ENCODE assay signal across 11 cellular contexts in genomic region chr12:93167331-93167730, GRCh38.
DNase-seq lines count a peak whose midpoint lies in the region; ATAC-seq and TF ChIP-seq lines count a peak whose summit lies in the region.
"Had no signal": no experiment of that assay in that cellular context is flagged by ENCODE, and none has a peak within 500 bp of the region (broad histone marks: within the 10 kb centered on the region; RNA-seq: fewer than 3 reads in every experiment).

No MANE protein-coding gene starts in this region.

- H3K36me3 Mint-ChIP-seq in activated naive CD8-positive, alpha-beta T cell treated with anti-CD3 and anti-CD28 coated beads, Interleukin-2, amount 50 U/mL, for 24 hours (ENCODE audit: low read depth), result no peaks in the 10 kb centered on the region
- no peaks in the 10 kb centered on the region for H3K36me3 Mint-ChIP-seq in activated naive CD8-positive, alpha-beta T cell treated with anti-CD3 and anti-CD28 coated beads for 36 hours
- H3K36me3 Mint-ChIP-seq in brain, result no peaks in the 10 kb centered on the region
- no peaks in the 10 kb centered on the region for H3K36me3 Mint-ChIP-seq in type B pancreatic cell
- H3K36me3 Mint-ChIP-seq in HFFc6 (ENCODE audit: low read depth), result no peaks in the 10 kb centered on the region

- H3K27ac Mint-ChIP-seq in activated naive CD8-positive, alpha-beta T cell treated with anti-CD3 and anti-CD28 coated beads, Interleukin-2, amount 50 U/mL, for 24 hours, result no peak overlapping the region
- H3K27ac Mint-ChIP-seq in activated naive CD8-positive, alpha-beta T cell treated with anti-CD3 and anti-CD28 coated beads for 36 hours, result no peak overlapping the region
- H3K27ac Mint-ChIP-seq in brain (peak overlapping the region in 3 of 5 experiments; percentile 46 to 83 (median 53)), type B pancreatic cell (no peak overlapping the region), HFFc6 (no peak overlapping the region)
- H3K27ac Mint-ChIP-seq: T-helper 1 cell treated with Interleukin-12 subunit alpha and Interleukin-12 subunit beta and Interleukin-4 antibody, amounts not matched to agents 30 μg/mL and 1 μg/mL, for 36 hours had no signal

- no peak for TF ChIP-seq CTCF in brain (conservative IDR thresholded peaks at IDR 0.05)
- TF ChIP-seq CTCF in type B pancreatic cell (conservative IDR thresholded peaks at IDR 0.05), result no peak
- no peak for TF ChIP-seq CTCF in HFFc6 (IDR thresholded peaks at IDR 0.05)

- H3K4me3 Mint-ChIP-seq in activated naive CD8-positive, alpha-beta T cell treated with anti-CD3 and anti-CD28 coated beads, Interleukin-2, amount 50 U/mL, for 24 hours, result peak overlapping the region; percentile 74
- no peak overlapping the region for H3K4me3 Mint-ChIP-seq in activated naive CD8-positive, alpha-beta T cell treated with anti-CD3 and anti-CD28 coated beads for 36 hours
- H3K4me3 Mint-ChIP-seq in brain (peak overlapping the region in 3 of 5 experiments; percentile 75 to 81 (median 76)), type B pancreatic cell (peak overlapping the region; percentile 81), HFFc6 (no peak overlapping the region)
- H3K4me3 Mint-ChIP-seq: T-helper 1 cell treated with Interleukin-12 subunit alpha and Interleukin-12 subunit beta and Interleukin-4 antibody, amounts not matched to agents 30 μg/mL and 1 μg/mL, for 36 hours had no signal

- ATAC-seq in activated naive CD8-positive, alpha-beta T cell treated with anti-CD3 and anti-CD28 coated beads, Interleukin-2, amount 50 U/mL, for 24 hours, result no peak
- ATAC-seq in HG03045 (IDR thresholded peaks at IDR 0.05; ENCODE audit: unreplicated experiment), result peak; percentile 5
- no peak for ATAC-seq in HG03039 (IDR thresholded peaks at IDR 0.05; ENCODE audit: unreplicated experiment)

- peaks cover 7% of the 10 kb centered on the region for H3K27me3 Mint-ChIP-seq in activated naive CD8-positive, alpha-beta T cell treated with anti-CD3 and anti-CD28 coated beads, Interleukin-2, amount 50 U/mL, for 24 hours
- H3K27me3 Mint-ChIP-seq in activated naive CD8-positive, alpha-beta T cell treated with anti-CD3 and anti-CD28 coated beads for 36 hours, result no peaks in the 10 kb centered on the region
- H3K27me3 Mint-ChIP-seq in brain, result peaks cover 6% of the 10 kb centered on the region
- H3K27me3 Mint-ChIP-seq in type B pancreatic cell, result no peaks in the 10 kb centered on the region
- H3K27me3 Mint-ChIP-seq in HFFc6 (ENCODE audit: insufficient read depth), result no peaks in the 10 kb centered on the region

- H3K9me3 Mint-ChIP-seq in activated naive CD8-positive, alpha-beta T cell treated with anti-CD3 and anti-CD28 coated beads, Interleukin-2, amount 50 U/mL, for 24 hours, result no peaks in the 10 kb centered on the region
- H3K9me3 Mint-ChIP-seq in activated naive CD8-positive, alpha-beta T cell treated with anti-CD3 and anti-CD28 coated beads for 36 hours, result no peaks in the 10 kb centered on the region
- H3K9me3 Mint-ChIP-seq in brain, result peaks cover 0 to 4% (median 0%) of the 10 kb centered on the region in 5 experiments
- no peaks in the 10 kb centered on the region for H3K9me3 Mint-ChIP-seq in type B pancreatic cell
- H3K9me3 Mint-ChIP-seq in HFFc6, result no peaks in the 10 kb centered on the region
- H3K9me3 Mint-ChIP-seq: T-helper 1 cell treated with Interleukin-12 subunit alpha and Interleukin-12 subunit beta and Interleukin-4 antibody, amounts not matched to agents 30 μg/mL and 1 μg/mL, for 36 hours had no signal

- H3K4me1 Mint-ChIP-seq in activated naive CD8-positive, alpha-beta T cell treated with anti-CD3 and anti-CD28 coated beads, Interleukin-2, amount 50 U/mL, for 24 hours, result peaks cover 29% of the 10 kb centered on the region
- H3K4me1 Mint-ChIP-seq in activated naive CD8-positive, alpha-beta T cell treated with anti-CD3 and anti-CD28 coated beads for 36 hours, result peaks cover 12% of the 10 kb centered on the region
- peaks cover 11% of the 10 kb centered on the region for H3K4me1 Mint-ChIP-seq in brain
- H3K4me1 Mint-ChIP-seq in type B pancreatic cell (ENCODE audit: unreplicated experiment), result peaks cover 7% of the 10 kb centered on the region
- H3K4me1 Mint-ChIP-seq in HFFc6 (ENCODE audit: low read depth), result peaks cover 33% of the 10 kb centered on the region

- no peak for DNase-seq in activated naive CD8-positive, alpha-beta T cell treated with anti-CD3 and anti-CD28 coated beads, Interleukin-2, amount 50 U/mL, for 24 hours
- no peak for DNase-seq in activated naive CD8-positive, alpha-beta T cell treated with anti-CD3 and anti-CD28 coated beads for 36 hours
- DNase-seq in type B pancreatic cell (ENCODE audit: extremely low spot score, unreplicated experiment), result no peak
- no peak for DNase-seq in HFFc6
- DNase-seq in C1 segment of cervical spinal cord (lab: John Stamatoyannopoulos, UW), result no peak
- DNase-seq: amniotic stem cell, DMS79 treated with DMSO at 0.1 percent for 48 hours had no signal

Comparison
In these comparisons a context has a peak if more than half of its experiments do, and no peak if none do; other contexts are left out.
1. H3K4me3 Mint-ChIP-seq: peak in activated naive CD8-positive, alpha-beta T cell treated with anti-CD3 and anti-CD28 coated beads, Interleukin-2, amount 50 U/mL, for 24 hours (single experiment), brain (3 of 5) and type B pancreatic cell (single experiment); none in activated naive CD8-positive, alpha-beta T cell treated with anti-CD3 and anti-CD28 coated beads for 36 hours (single experiment) and HFFc6 (single experiment).
2. H3K27ac Mint-ChIP-seq: peak in brain (3 of 5); none in activated naive CD8-positive, alpha-beta T cell treated with anti-CD3 and anti-CD28 coated beads, Interleukin-2, amount 50 U/mL, for 24 hours (single experiment), activated naive CD8-positive, alpha-beta T cell treated with anti-CD3 and anti-CD28 coated beads for 36 hours (single experiment), type B pancreatic cell (single experiment) and HFFc6 (single experiment).